ENCODE assay signal across 9 cellular contexts in the genomic region with DNA sequence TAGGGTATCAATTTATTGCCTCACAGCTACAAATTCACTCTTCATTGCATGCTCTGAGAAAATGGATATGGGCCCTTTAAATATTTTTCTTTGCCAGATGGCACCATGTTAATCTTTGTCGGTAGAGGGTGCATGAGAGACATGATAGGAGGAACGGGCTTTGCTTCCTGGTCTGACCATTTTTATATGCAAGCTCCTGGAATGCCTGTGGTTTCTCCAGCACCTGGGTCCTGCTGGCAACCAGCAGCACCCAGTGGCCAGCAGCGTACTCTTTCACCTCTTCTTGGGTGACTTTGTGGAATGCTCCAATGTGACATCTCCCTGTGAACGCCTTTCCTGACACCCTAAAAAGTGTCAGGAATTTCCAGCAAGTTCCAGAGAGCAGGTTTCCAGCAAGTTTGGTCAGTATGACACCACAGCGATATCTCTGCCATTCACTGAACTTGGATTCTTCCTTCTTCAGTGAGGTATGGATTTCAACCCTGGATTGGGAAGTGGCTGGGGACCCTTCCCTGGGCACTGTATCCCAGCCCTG.
DNase-seq lines count a peak whose midpoint lies in the region; ATAC-seq lines count a peak whose summit lies in the region.
"Had no signal": no experiment of that assay in that cellular context is flagged by ENCODE, and none has a peak within 500 bp of the region (broad histone marks: within the 10 kb centered on the region; RNA-seq: fewer than 3 reads in every experiment).

No MANE protein-coding gene starts in this region.

- peak overlapping the region; percentile 55 for H3K4me3 ChIP-seq in adipocyte (ENCODE audit: low read length)
- H3K4me3 ChIP-seq: SK-N-MC had no signal

- H3K27ac Mint-ChIP-seq in effector memory CD8-positive, alpha-beta T cell, result no peak overlapping the region

- no peaks in the 10 kb centered on the region for H3K36me3 Mint-ChIP-seq in effector memory CD8-positive, alpha-beta T cell (ENCODE audit: insufficient read depth)

- H3K27me3 Mint-ChIP-seq in effector memory CD8-positive, alpha-beta T cell, result peaks cover 0 to 9% of the 10 kb centered on the region in 2 donors

- peaks cover 3% of the 10 kb centered on the region for H3K9me3 ChIP-seq in adipocyte (ENCODE audit: control insufficient read depth, low read length)

- ATAC-seq in HG03565 (IDR thresholded peaks at IDR 0.05; ENCODE audit: unreplicated experiment), result no peak
- no peak for ATAC-seq in effector memory CD8-positive, alpha-beta T cell (replicated peaks)

- H3K9ac ChIP-seq in adipocyte (ENCODE audit: low read length), result peak overlapping the region; percentile 56

- peak; percentile 12 for DNase-seq in GF-D8 (lab: John Stamatoyannopoulos, UW)
- DNase-seq in NCI-H2029 (lab: John Stamatoyannopoulos, UW), result peak; percentile 77
- DNase-seq in adipocyte (ENCODE audit: low read depth), result peak; percentile 75
- DNase-seq in kidney glomerular epithelial cell (lab: John Stamatoyannopoulos, UW), result peak; percentile 87
- DNase-seq in NCI-H345 (lab: John Stamatoyannopoulos, UW), result no peak
- DNase-seq in effector memory CD8-positive, alpha-beta T cell, result no peak
- no peak for DNase-seq in hippocampal formation (lab: John Stamatoyannopoulos, UW)

- H3K4me3 Mint-ChIP-seq in effector memory CD8-positive, alpha-beta T cell, result no peak overlapping the region

- no peaks in the 10 kb centered on the region for H3K9me3 Mint-ChIP-seq in effector memory CD8-positive, alpha-beta T cell

- no peaks in the 10 kb centered on the region for H3K27me3 ChIP-seq in adipocyte (replicated peaks; ENCODE audit: control insufficient read depth, insufficient read depth, low read length)

- H3K36me3 ChIP-seq in adipocyte (ENCODE audit: control insufficient read depth, insufficient read depth, low read length, severe bottlenecking), result no peaks in the 10 kb centered on the region

- no peaks in the 10 kb centered on the region for H3K4me1 Mint-ChIP-seq in effector memory CD8-positive, alpha-beta T cell (ENCODE audit: low read depth in 2 of 2)

- H3K4me1 ChIP-seq in adipocyte (ENCODE audit: control insufficient read depth, insufficient read depth, low read length), result peaks cover 34% of the 10 kb centered on the region

Comparison
In these comparisons a context has a peak if more than half of its experiments do, and no peak if none do; other contexts are left out.
1. DNase-seq: peak in GF-D8 (single experiment), NCI-H2029 (single experiment), adipocyte (single experiment) and kidney glomerular epithelial cell (single experiment); none in NCI-H345 (single experiment), effector memory CD8-positive, alpha-beta T cell (0 of 3) and hippocampal formation (0 of 2).